ENCODE assay signal across 9 cellular contexts in the genomic region with DNA sequence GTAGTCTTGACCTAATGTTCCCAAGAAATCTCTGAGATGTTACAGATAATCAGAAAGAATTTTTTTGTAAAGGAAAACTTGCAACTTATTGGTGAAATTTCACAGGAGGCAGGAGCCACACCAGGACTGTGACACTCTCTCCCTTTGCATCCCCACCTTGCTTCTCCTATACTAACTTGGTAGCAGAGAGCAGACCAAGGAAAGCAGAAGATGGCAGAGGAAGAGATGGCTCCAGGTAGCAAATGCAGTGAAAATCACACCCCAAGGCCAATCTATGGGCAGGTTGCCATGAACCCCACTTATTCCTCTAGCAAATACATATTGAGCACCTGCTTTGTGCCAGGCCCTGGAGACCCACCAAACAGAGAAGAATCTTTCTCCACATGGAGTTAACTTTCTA.
"Had no signal": no experiment of that assay in that cellular context is flagged by ENCODE, and none has a peak within 500 bp of the region (broad histone marks: within the 10 kb centered on the region; RNA-seq: fewer than 3 reads in every experiment).

No MANE protein-coding gene starts in this region.

- ATAC-seq: GM23338, HCT116, HepG2 had no signal

- DNase-seq: H7, HFFc6 had no signal

- FAIRE-seq: H1, HepG2 had no signal

- H3K9me3 ChIP-seq: HAP-1 had no signal

- H3K4me3 Mint-ChIP-seq: GM23338, HFFc6, IgD-negative memory B cell had no signal

- H3K4me1 Mint-ChIP-seq: GM23338, IgD-negative memory B cell had no signal

- H3K4me3 ChIP-seq: GM23338, HAP-1 had no signal

- H3K36me3 Mint-ChIP-seq: IgD-negative memory B cell had no signal

- H3K27ac ChIP-seq: HL-60 had no signal

- H3K27ac Mint-ChIP-seq: GM23338, HFFc6, IgD-negative memory B cell had no signal
